In the genomic region with DNA sequence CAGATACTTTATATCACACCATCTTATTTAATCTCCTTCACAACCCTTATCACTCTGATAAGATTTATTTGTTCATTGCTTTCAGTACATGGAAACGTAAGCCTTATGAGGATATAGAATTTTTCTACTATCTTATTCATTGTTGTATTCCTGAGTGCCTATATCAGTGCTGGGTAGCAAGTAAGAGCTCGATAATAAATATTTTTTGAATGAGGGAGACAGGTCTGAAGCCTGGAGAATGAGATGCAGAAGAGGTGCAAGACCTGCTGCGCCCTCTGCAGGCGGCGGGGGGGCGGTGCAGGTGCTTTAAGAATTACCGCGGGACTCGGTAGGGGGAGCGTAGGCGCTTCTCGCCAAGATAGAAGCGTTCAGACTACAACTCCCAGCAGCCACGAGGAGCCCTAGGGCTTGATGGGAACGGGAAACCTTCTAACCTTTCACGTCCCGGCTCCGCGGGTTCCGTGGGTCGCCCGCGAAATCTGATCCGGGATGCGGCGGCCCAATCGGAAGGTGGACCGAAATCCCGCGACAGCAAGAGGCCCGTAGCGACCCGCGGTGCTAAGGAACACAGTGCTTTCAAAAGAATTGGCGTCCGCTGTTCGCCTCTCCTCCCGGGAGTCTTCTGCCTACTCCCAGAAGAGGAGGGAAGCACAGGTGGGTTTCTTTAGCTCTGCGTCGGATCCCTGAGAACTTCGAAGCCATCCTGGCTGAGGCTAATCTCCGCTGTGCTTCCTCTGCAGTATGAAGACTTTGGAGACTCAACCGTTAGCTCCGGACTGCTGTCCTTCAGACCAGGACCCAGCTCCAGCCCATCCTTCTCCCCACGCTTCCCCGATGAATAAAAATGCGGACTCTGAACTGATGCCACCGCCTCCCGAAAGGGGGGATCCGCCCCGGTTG, we compare ENCODE assay signal across 8 cellular contexts. TPM values are rescaled to one million over a fixed set of nuclear protein-coding genes. Genes with fewer than 3 reads are reported as not detected.
A peak's percentile ranks its signal among the peaks of the same experiment; 100 is the strongest.
DNase-seq lines count a peak whose midpoint lies in the region; ATAC-seq, FAIRE-seq and TF ChIP-seq lines count a peak whose summit lies in the region.

WRAP53 (plus strand) TSS at position 570 of the 900 bp plus-strand sequence; CDS start at position 742, 172 bp downstream.

- H3K36me3 ChIP-seq in adrenal gland (replicated peaks in 1 of 2) (no peaks in the 10 kb centered on the region), heart left ventricle (peaks cover 0 to 20% (median 2%) of the 10 kb centered on the region in 9 donors), upper lobe of right lung (no peaks in the 10 kb centered on the region)

- peak within 1 kb of the TSS; percentile 6 to 99 (median 88) for H3K4me3 ChIP-seq in adrenal gland
- peak within 1 kb of the TSS; percentile 67 to 97 (median 86) for H3K4me3 ChIP-seq in heart left ventricle
- peak within 1 kb of the TSS; percentile 71 for H3K4me3 ChIP-seq in upper lobe of right lung

- WGBS in adrenal gland, 4 donors = 0 to 1% (median 0%) methylated on average over 26 to 51 of the region's 51 CpGs
- 0 to 1% (median 0%) methylated on average over 48 to 51 of the region's 51 CpGs for WGBS in heart left ventricle, 4 donors

- ATAC-seq in HG02852 (IDR thresholded peaks at IDR 0.05; ENCODE audit: unreplicated experiment) = peak; percentile 76
- ATAC-seq in heart left ventricle = peak; percentile 92 to 97 (median 94)
- peak; percentile 94 for ATAC-seq in upper lobe of right lung

- intact Hi-C loops in adrenal gland (cut with DNase I) (loop anchor here (5.0 to 10.0 kb wide), 2 partner anchors 53 to 56 kb away; partner anchors contain the start of gene SHBG (in 2 of the 2)), heart left ventricle (cut with DNase I) (loop anchor here (1.0 to 10.0 kb wide), 15 partner anchors 29 to 381 kb away; partner anchors contain the start of genes SHBG (in 4 of the 10), ATP1B2 (in 1 of the 10), CYB5D1 (in 1 of the 10) and DNAH2 (in 1 of the 10)), posterior cingulate gyrus (cut with DNase I) (loop anchor here (2.0 to 5.0 kb wide), 4 partner anchors 53 to 286 kb away; partner anchors contain the start of genes FXR2 and TMEM256), upper lobe of right lung (cut with DNase I) (no loop called here)

- TF ChIP-seq CTCF in adrenal gland (IDR thresholded peaks at IDR 0.05) (peak; percentile 98 to 100 (median 99)), heart left ventricle (IDR thresholded peaks at IDR 0.05) (peak; percentile 98 to 100 (median 99)), upper lobe of right lung (IDR thresholded peaks at IDR 0.05) (peak; percentile 100)

- H3K27ac ChIP-seq in adrenal gland = peak within 1 kb of the TSS; percentile 86 to 98 (median 97)
- H3K27ac ChIP-seq in heart left ventricle = peak within 1 kb of the TSS; percentile 47 to 99 (median 95)
- H3K27ac ChIP-seq in upper lobe of right lung = peak within 1 kb of the TSS; percentile 100

- DNase-seq in GM12892 (ENCODE audit: insufficient read length) = peak; percentile 87
- DNase-seq in NCI-H146 (lab: John Stamatoyannopoulos, UW) = peak; percentile 96
- peak; percentile 86 to 97 (median 89) for DNase-seq in T-helper 1 cell
- DNase-seq in adrenal gland = peak; percentile 97 to 100 (median 99)
- peak; percentile 96 to 99 (median 97) for DNase-seq in heart left ventricle
- DNase-seq in posterior cingulate gyrus = peak; percentile 96 to 100 (median 98)
- peak; percentile 97 for DNase-seq in upper lobe of right lung

- peak; percentile 62; the same call in 1 of the 2 replicates for TF ChIP-seq POLR2A in GM12892 (IDR thresholded peaks at IDR 0.05; ENCODE audit: low read depth, low read length)
- TF ChIP-seq POLR2A in adrenal gland (IDR thresholded peaks at IDR 0.05) = peak in 1 of 2 donors; percentile 58
- TF ChIP-seq POLR2A in heart left ventricle (IDR thresholded peaks at IDR 0.05) = peak in 1 of 2 donors; percentile 64

- H3K9me3 ChIP-seq in adrenal gland (replicated peaks in 1 of 3) (no peaks in the 10 kb centered on the region), heart left ventricle (no peaks in the 10 kb centered on the region), upper lobe of right lung (no peaks in the 10 kb centered on the region)

- peak; percentile 95 for FAIRE-seq in GM12892 (lab: Jason Lieb, UNC)

- peaks cover 5 to 26% of the 10 kb centered on the region in 2 donors for H3K4me1 ChIP-seq in adrenal gland (replicated peaks in 1 of 2)
- H3K4me1 ChIP-seq in heart left ventricle = peaks cover 0 to 37% (median 24%) of the 10 kb centered on the region in 12 donors
- peaks cover 23% of the 10 kb centered on the region for H3K4me1 ChIP-seq in upper lobe of right lung

- H3K27me3 ChIP-seq in adrenal gland = no peaks in the 10 kb centered on the region
- H3K27me3 ChIP-seq in heart left ventricle = no peaks in the 10 kb centered on the region
- H3K27me3 ChIP-seq in upper lobe of right lung = no peaks in the 10 kb centered on the region

RNA-seq across cellular contexts. Expression of gene WRAP53, which starts in this region (rescaled TPM):
- 14.8 TPM for polyA plus RNA-seq in GM12892 (2012; ENCODE audit: missing spikeins)
- total RNA-seq in adrenal gland (10 to 100 TPM in 1 of 8 donors, 1 to 10 TPM in 7; 3.4 to 15.3 (median 6.2) TPM), heart left ventricle (1 to 10 TPM; 3.7 to 9.8 (median 4.8) TPM), upper lobe of right lung (5.7 TPM)
- polyA plus RNA-seq in adrenal gland (10 to 100 TPM in 2 of 3 donors, 1 to 10 TPM in 1; 4.5 to 31.0 (median 21.1) TPM), heart left ventricle (10 to 100 TPM in 1 of 2 donors, 1 to 10 TPM in 1; 5.4 to 12.0 TPM)

Comparison
In these comparisons a context has a peak if more than half of its experiments do, and no peak if none do; other contexts are left out.
1. Peak in every context shown above with its lines: DNase-seq, ATAC-seq, H3K4me3 ChIP-seq and H3K27ac ChIP-seq.